18 cellular contexts compared by ENCODE assay signal in the genomic region with DNA sequence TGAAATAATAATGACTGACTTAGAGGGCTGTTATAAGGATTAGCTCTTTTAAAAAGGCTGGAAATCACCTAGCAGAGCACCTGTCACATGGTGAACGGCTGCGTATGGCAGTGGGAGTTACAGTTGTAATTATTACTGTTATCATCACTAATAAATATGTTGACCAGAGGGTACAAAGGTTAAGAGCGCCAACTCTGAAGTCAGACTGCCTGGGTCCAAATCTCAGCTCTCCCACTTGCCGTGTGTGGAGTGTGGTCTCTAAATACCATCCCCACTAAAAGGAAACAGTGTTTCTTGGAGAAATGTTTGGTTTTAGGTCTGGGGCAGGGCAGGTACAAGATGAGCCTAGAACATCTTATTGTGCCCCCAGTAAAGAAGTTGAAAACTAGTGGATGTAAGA.
"Had no signal": no experiment of that assay in that cellular context is flagged by ENCODE, and none has a peak within 500 bp of the region (broad histone marks: within the 10 kb centered on the region; RNA-seq: fewer than 3 reads in every experiment).

No MANE protein-coding gene starts in this region.

- H3K4me3 ChIP-seq: K562, SJCRH30 had no signal

- H3K27ac ChIP-seq: KMS-11, SJCRH30 had no signal

- DNase-seq: MV-4-11, NCI-H1048, NCI-H1105, NCI-H1417, NCI-H146, NCI-H1694 treated with DMSO at 0.1 percent for 48 hours, NCI-H1930, NCI-H2081, NCI-H2107, NCI-H226, NCI-H446, NCI-H510A, NCI-H774, PC-3, SHP77 treated with DMSO at 0.1 percent for 48 hours, SJCRH30 had no signal

- H3K4me1 ChIP-seq: SJCRH30 had no signal

- H3K9me3 ChIP-seq: SJCRH30 had no signal

- H3K4me2 ChIP-seq: KMS-11 had no signal

- H3K36me3 ChIP-seq: SJCRH30 had no signal

- H3K9ac ChIP-seq: KMS-11 had no signal
